8 cellular contexts compared by ENCODE assay signal in the genomic region with DNA sequence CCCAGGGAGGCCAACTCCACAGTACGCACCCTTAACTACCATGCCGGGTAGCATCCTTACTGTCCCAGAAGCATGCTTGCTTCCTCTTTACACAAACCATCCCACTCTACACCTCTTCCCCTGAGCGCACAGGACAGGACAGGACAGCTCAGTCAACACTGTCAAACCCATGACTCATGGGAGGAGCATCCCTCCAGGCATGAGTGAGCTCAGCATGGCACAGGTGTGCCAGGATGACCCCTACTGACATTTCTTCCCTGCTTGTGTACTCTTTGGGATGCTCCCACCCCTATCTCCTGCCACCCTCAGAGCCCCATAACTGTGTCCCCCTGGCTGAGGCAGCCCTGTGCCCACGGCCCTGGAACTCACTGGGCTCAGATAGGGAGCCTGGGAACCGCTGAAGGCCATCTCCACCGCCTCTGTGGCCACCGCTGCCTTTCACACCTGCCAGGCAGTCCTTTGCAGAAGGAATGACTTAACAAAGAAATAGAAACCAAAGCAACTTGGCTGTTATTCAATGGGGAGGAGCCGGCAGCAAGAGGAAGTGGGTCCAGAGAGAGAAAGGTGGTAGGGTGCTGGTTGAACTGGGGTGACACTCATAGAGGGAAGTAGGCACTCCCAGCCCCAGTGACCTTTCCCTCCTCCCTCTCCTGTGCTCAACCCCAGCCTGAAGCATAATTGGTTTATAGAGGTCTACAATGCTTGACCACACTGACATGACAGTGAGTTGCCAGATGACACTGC.
A peak's percentile ranks its signal among the peaks of the same experiment; 100 is the strongest.
DNase-seq lines count a peak whose midpoint lies in the region; ATAC-seq and TF ChIP-seq lines count a peak whose summit lies in the region.
"Not testable (repeated sequence)": the region's sequence is repeated elsewhere in the genome, so short reads cannot be mapped to it uniquely, and the experiment has no call there.

No MANE protein-coding gene starts in this region.

- peak overlapping the region; percentile 63 for H3K27ac ChIP-seq in epithelial cell of prostate

- not testable (repeated sequence) for TF ChIP-seq CTCF in GM12864 (IDR thresholded peaks at IDR 0.05; ENCODE audit: low read depth, low read length, missing control alignments)

- peak overlapping the region; percentile 78 for H3K27ac Mint-ChIP-seq in activated CD4-positive, alpha-beta T cell treated with anti-CD3 and anti-CD28 coated beads, Interleukin-2, amount 10 ng/mL, durations not matched to agents 24 days and 14 days
- H3K27ac Mint-ChIP-seq in stimulated activated memory B cell treated with anti-CD40 and anti-IgM and Interleukin-4, amounts not matched to agents 10 μg/mL and 1 μg/mL and 100 μg/mL, for 72 hours: peak overlapping the region; percentile 88

- peaks cover 20% of the 10 kb centered on the region for H3K4me1 Mint-ChIP-seq in activated CD4-positive, alpha-beta T cell treated with anti-CD3 and anti-CD28 coated beads, Interleukin-2, amount 10 ng/mL, durations not matched to agents 24 days and 14 days
- H3K4me1 Mint-ChIP-seq in stimulated activated memory B cell treated with anti-CD40 and anti-IgM and Interleukin-4, amounts not matched to agents 10 μg/mL and 1 μg/mL and 100 μg/mL, for 72 hours: peaks cover 27% of the 10 kb centered on the region

- not testable (repeated sequence) for H3K9me3 Mint-ChIP-seq in activated CD4-positive, alpha-beta T cell treated with anti-CD3 and anti-CD28 coated beads, Interleukin-2, amount 10 ng/mL, durations not matched to agents 24 days and 14 days; stimulated activated memory B cell treated with anti-CD40 and anti-IgM and Interleukin-4, amounts not matched to agents 10 μg/mL and 1 μg/mL and 100 μg/mL, for 72 hours

- DNase-seq in GM12864 (ENCODE audit: low read depth) (peak; percentile 66), NOMO-1 (lab: John Stamatoyannopoulos, UW; ENCODE audit: unreplicated experiment in 2 of 2) (peak; percentile 67 to 78), epithelial cell of prostate (ENCODE audit: low read depth, low spot score) (peak; percentile 41)
- DNase-seq in activated CD4-positive, alpha-beta T cell treated with anti-CD3 and anti-CD28 coated beads, Interleukin-2, amount 10 ng/mL, durations not matched to agents 24 days and 14 days: peak; percentile 78

- intact Hi-C loops in activated CD4-positive, alpha-beta T cell treated with anti-CD3 and anti-CD28 coated beads, Interleukin-2, amount 10 ng/mL, durations not matched to agents 24 days and 14 days (cut with micrococcal nuclease): not testable (repeated sequence)

- ATAC-seq in GM19397 (IDR thresholded peaks at IDR 0.05; ENCODE audit: unreplicated experiment) (peak; percentile 86), HG02759 (IDR thresholded peaks at IDR 0.05; ENCODE audit: unreplicated experiment) (peak; percentile 92), HG03439 (IDR thresholded peaks at IDR 0.05; ENCODE audit: unreplicated experiment) (peak; percentile 83)
- ATAC-seq in stimulated activated memory B cell treated with anti-CD40 and anti-IgM and Interleukin-4, amounts not matched to agents 10 μg/mL and 1 μg/mL and 100 μg/mL, for 72 hours: peak; percentile 99

- H3K36me3 Mint-ChIP-seq in activated CD4-positive, alpha-beta T cell treated with anti-CD3 and anti-CD28 coated beads, Interleukin-2, amount 10 ng/mL, durations not matched to agents 24 days and 14 days (ENCODE audit: low read depth); stimulated activated memory B cell treated with anti-CD40 and anti-IgM and Interleukin-4, amounts not matched to agents 10 μg/mL and 1 μg/mL and 100 μg/mL, for 72 hours: not testable (repeated sequence)

- H3K27me3 Mint-ChIP-seq in activated CD4-positive, alpha-beta T cell treated with anti-CD3 and anti-CD28 coated beads, Interleukin-2, amount 10 ng/mL, durations not matched to agents 24 days and 14 days; stimulated activated memory B cell treated with anti-CD40 and anti-IgM and Interleukin-4, amounts not matched to agents 10 μg/mL and 1 μg/mL and 100 μg/mL, for 72 hours: not testable (repeated sequence)

- peak overlapping the region; percentile 85 for H3K4me3 Mint-ChIP-seq in activated CD4-positive, alpha-beta T cell treated with anti-CD3 and anti-CD28 coated beads, Interleukin-2, amount 10 ng/mL, durations not matched to agents 24 days and 14 days
- H3K4me3 Mint-ChIP-seq in stimulated activated memory B cell treated with anti-CD40 and anti-IgM and Interleukin-4, amounts not matched to agents 10 μg/mL and 1 μg/mL and 100 μg/mL, for 72 hours: peak overlapping the region; percentile 90

- H3K4me3 ChIP-seq in GM12864 (ENCODE audit: low read depth, low read length): peak overlapping the region; percentile 51

Comparison
In these comparisons a context has a peak if more than half of its experiments do, and no peak if none do; other contexts are left out.
1. Peak in every context shown above with its lines: DNase-seq, ATAC-seq, H3K4me3 ChIP-seq and H3K27ac ChIP-seq.